Comparison of ENCODE assay signal across 9 cellular contexts in genomic region chr6:167673951-167674350, GRCh38.
"Had no signal": no experiment of that assay in that cellular context is flagged by ENCODE, and none has a peak within 500 bp of the region (broad histone marks: within the 10 kb centered on the region; RNA-seq: fewer than 3 reads in every experiment).

No MANE protein-coding gene starts in this region.

- H3K9me3 ChIP-seq: HAP-1 had no signal

- H3K4me3 ChIP-seq: GM23248, HAP-1, K562 had no signal

- H3K9ac ChIP-seq: GM23248 had no signal

- FAIRE-seq: K562 had no signal

- DNase-seq: GM23248, GOT3, H7, HFFc6, IMR-90 had no signal

- H2AFZ ChIP-seq: GM23248 had no signal

- H3K36me3 ChIP-seq: HAP-1 had no signal

- H3K27ac ChIP-seq: GM23248, HL-60 had no signal

- ATAC-seq: HCT116, K562 had no signal
